Comparison of ENCODE assay signal across 8 cellular contexts in the genomic region with DNA sequence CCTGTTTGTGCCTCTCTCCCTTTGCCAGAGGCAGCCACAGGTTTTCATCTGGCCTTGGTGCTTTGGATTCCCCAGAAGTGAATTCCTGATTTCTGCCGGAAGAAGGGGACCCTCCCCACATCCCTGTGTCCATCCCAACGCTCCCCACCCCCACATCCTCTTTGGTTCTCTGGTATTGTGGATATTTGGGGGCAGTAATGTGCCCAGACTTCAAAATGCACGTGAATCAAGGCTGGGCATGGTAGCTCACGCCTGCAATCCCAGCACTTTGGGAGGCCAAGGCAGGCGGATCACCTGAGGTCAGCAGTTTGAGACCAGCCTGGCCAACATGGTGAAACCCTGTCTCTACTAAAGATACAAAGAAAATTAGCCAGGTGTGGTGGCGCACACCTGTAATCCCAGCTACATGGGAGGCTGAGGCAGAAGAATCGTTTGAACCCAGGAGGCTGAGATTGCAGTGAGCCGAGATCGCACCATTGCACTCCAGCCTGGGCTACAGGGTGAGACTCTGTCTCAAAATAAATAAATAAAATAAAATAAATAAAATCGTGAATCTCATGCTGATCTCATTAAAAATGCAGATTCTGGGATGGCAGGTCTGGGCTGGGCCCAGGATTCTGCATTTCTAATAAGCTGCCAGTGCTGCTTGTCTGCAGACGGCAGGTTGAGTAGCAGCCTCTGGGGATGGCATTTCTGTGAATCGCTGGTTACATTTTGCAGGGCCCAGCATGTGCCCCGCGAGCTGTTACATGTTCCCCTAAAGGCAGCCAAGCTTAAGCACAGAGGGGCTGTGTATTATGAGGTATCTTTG. TPM values are rescaled to one million over a fixed set of nuclear protein-coding genes. Genes with fewer than 3 reads are reported as not detected.
DNase-seq lines count a peak whose midpoint lies in the region; ATAC-seq, FAIRE-seq and TF ChIP-seq lines count a peak whose summit lies in the region.
"Not testable (repeated sequence)": the region's sequence is repeated elsewhere in the genome, so short reads cannot be mapped to it uniquely, and the experiment has no call there.

No MANE protein-coding gene starts in this region.

- intact Hi-C loops in CD4-positive, alpha-beta memory T cell (cut with micrococcal nuclease) = loop anchor here (2.0 kb wide), 1 partner anchor 26 kb away; no protein-coding TSS in a partner anchor
- intact Hi-C loops in kidney (cut with DNase I) = not testable (repeated sequence)

- H3K4me2 ChIP-seq in H1 (ENCODE audit: insufficient read depth in 1 of 2, low read depth in 2 of 2, low read length in 2 of 2); neural progenitor cell: not testable (repeated sequence)

- POLR2A ChIA-PET in CD4-positive, alpha-beta memory T cell (lab: Charles Lee; ENCODE audit: partially characterized antibody); WTC11 (lab: Charles Lee): not testable (repeated sequence)
- POLR2A ChIA-PET in H1 (lab: Charles Lee; ENCODE audit: partially characterized antibody) = interaction anchor here (1.3 kb wide), 1 partner anchor 29 kb away, joined by 3 read pairs; no protein-coding TSS in a partner anchor

- H3K9me3 ChIP-seq in CD4-positive, alpha-beta memory T cell (ENCODE audit: control insufficient read depth in 1 of 2, low read length in 2 of 2); H1 (ENCODE audit: insufficient read depth in 2 of 2, low read depth in 1 of 2, low read length in 1 of 2); kidney (ENCODE audit: control insufficient read depth in 1 of 2, low read length in 2 of 2); neural progenitor cell (ENCODE audit: low read depth); suprapubic skin: not testable (repeated sequence)

- not testable (repeated sequence) for TF ChIP-seq RAD21 in H1 (IDR thresholded peaks at IDR 0.05 in 1 of 2, conservative IDR thresholded peaks at IDR 0.05 in 1 of 2; ENCODE audit: low read depth in 2 of 2, low read length in 2 of 2)

- H3K27me3 Mint-ChIP-seq in CD4-positive, alpha-beta memory T cell; WTC11 (ENCODE audit: low read depth); activated naive CD8-positive, alpha-beta T cell treated with anti-CD3 and anti-CD28 coated beads, Interleukin-2, amount 50 U/mL, for 24 hours; neural progenitor cell (ENCODE audit: insufficient read depth, low read depth): not testable (repeated sequence)

- H3K9me3 Mint-ChIP-seq in CD4-positive, alpha-beta memory T cell; WTC11; activated naive CD8-positive, alpha-beta T cell treated with anti-CD3 and anti-CD28 coated beads, Interleukin-2, amount 50 U/mL, for 24 hours; neural progenitor cell: not testable (repeated sequence)

- H3F3A ChIP-seq in neural progenitor cell (ENCODE audit: low read depth) = not testable (repeated sequence)

- H3K36me3 ChIP-seq in CD4-positive, alpha-beta memory T cell (ENCODE audit: insufficient read depth, low read length) = peaks cover 16% of the 10 kb centered on the region
- not testable (repeated sequence) for H3K36me3 ChIP-seq in H1 (ENCODE audit: control insufficient read depth in 2 of 4, insufficient read depth in 4 of 4, low read length in 3 of 4); kidney (ENCODE audit: control insufficient read depth in 1 of 2, insufficient read depth in 2 of 2, low read length in 2 of 2); neural progenitor cell; suprapubic skin

- not testable (repeated sequence) for H2BK20ac ChIP-seq in H1 (ENCODE audit: low read length)

- H3K4me1 ChIP-seq in CD4-positive, alpha-beta memory T cell (ENCODE audit: insufficient read depth, low read length) = peaks cover 46% of the 10 kb centered on the region
- H3K4me1 ChIP-seq in H1 (replicated peaks in 1 of 4; ENCODE audit: control insufficient read depth in 3 of 4, insufficient read depth in 4 of 4, low read length in 3 of 4) = peaks cover 0 to 12% (median 6%) of the 10 kb centered on the region in 4 experiments; a peak in 4 of 7 replicates
- peaks cover 5 to 32% of the 10 kb centered on the region in 2 donors for H3K4me1 ChIP-seq in kidney (ENCODE audit: control insufficient read depth in 1 of 2, insufficient read depth in 1 of 2, low read depth in 1 of 2, low read length in 2 of 2)
- H3K4me1 ChIP-seq in neural progenitor cell = not testable (repeated sequence)
- H3K4me1 ChIP-seq in suprapubic skin = peaks cover 57% of the 10 kb centered on the region

- not testable (repeated sequence) for TF ChIP-seq EP300 in H1 (IDR thresholded peaks at IDR 0.05; ENCODE audit: borderline replicate concordance in 1 of 2, low read depth in 2 of 2, low read length in 2 of 2); suprapubic skin (IDR thresholded peaks at IDR 0.05)

- not testable (repeated sequence) for H3K14ac ChIP-seq in H1 (ENCODE audit: insufficient read length)

- not testable (repeated sequence) for H3K56ac ChIP-seq in H1 (replicated peaks; ENCODE audit: insufficient read length, low read depth, low read length)

- H4K20me1 ChIP-seq in H1 (replicated peaks in 1 of 2; ENCODE audit: control insufficient read depth in 1 of 2, insufficient read depth in 2 of 2, low read length in 2 of 2); neural progenitor cell (ENCODE audit: low read depth): not testable (repeated sequence)

- H3K4ac ChIP-seq in H1 (replicated peaks; ENCODE audit: insufficient read length, low read depth, low read length) = not testable (repeated sequence)

- CTCF ChIA-PET in CD4-positive, alpha-beta memory T cell (lab: Charles Lee; ENCODE audit: partially characterized antibody) = interaction anchor here (3.1 kb wide), 1 partner anchor 42 kb away, joined by 13 read pairs; no protein-coding TSS in a partner anchor
- CTCF ChIA-PET in WTC11 (lab: Charles Lee) (interaction anchor here (0.8 kb wide), 1 partner anchor 18 kb away, joined by 3 read pairs; no protein-coding TSS in a partner anchor), H1 (lab: Charles Lee; ENCODE audit: partially characterized antibody) (interaction anchor here (0.6 to 3.3 kb wide), 7 partner anchors 11 to 169 kb away, joined by 3 to 9 read pairs (median 3); no protein-coding TSS in a partner anchor)

- not testable (repeated sequence) for H3K27me3 ChIP-seq in CD4-positive, alpha-beta memory T cell (ENCODE audit: insufficient read depth, low read length); H1 (replicated peaks in 1 of 4; ENCODE audit: control insufficient read depth in 3 of 4, extremely low read depth in 1 of 4, insufficient read depth in 3 of 4, low read length in 3 of 4); neural progenitor cell; suprapubic skin

- not testable (repeated sequence) for H4K5ac ChIP-seq in H1 (ENCODE audit: insufficient read length, low read depth, low read length)

- H4K8ac ChIP-seq in H1 (ENCODE audit: extremely low read depth, insufficient read depth, low read length) = peak overlapping the region; percentile 11; the same call in 1 of the 2 replicates

- H4K91ac ChIP-seq in H1 (replicated peaks; ENCODE audit: insufficient read length, low read length) = not testable (repeated sequence)

- H2AK5ac ChIP-seq in H1 (ENCODE audit: low read depth, low read length) = not testable (repeated sequence)

- not testable (repeated sequence) for H3K4me3 ChIP-seq in CD4-positive, alpha-beta memory T cell (ENCODE audit: low read length in 2 of 2); H1 (ENCODE audit: extremely low read depth in 1 of 4, insufficient read depth in 2 of 4, low read depth in 3 of 4, low read length in 4 of 4); kidney (ENCODE audit: low read length in 2 of 2); neural progenitor cell; suprapubic skin

- peaks cover 25 to 37% of the 10 kb centered on the region in 2 donors for H3K36me3 Mint-ChIP-seq in CD4-positive, alpha-beta memory T cell
- not testable (repeated sequence) for H3K36me3 Mint-ChIP-seq in WTC11, neural progenitor cell
- H3K36me3 Mint-ChIP-seq in activated naive CD8-positive, alpha-beta T cell treated with anti-CD3 and anti-CD28 coated beads, Interleukin-2, amount 50 U/mL, for 24 hours (ENCODE audit: low read depth) = peaks cover 24% of the 10 kb centered on the region

- not testable (repeated sequence) for H3K23ac ChIP-seq in H1 (ENCODE audit: insufficient read length)

- H3K4me1 Mint-ChIP-seq in CD4-positive, alpha-beta memory T cell = peaks cover 30 to 50% (median 38%) of the 10 kb centered on the region in 4 donors
- H3K4me1 Mint-ChIP-seq in WTC11 (peaks cover 29% of the 10 kb centered on the region), neural progenitor cell (peaks cover 40% of the 10 kb centered on the region)
- H3K4me1 Mint-ChIP-seq in activated naive CD8-positive, alpha-beta T cell treated with anti-CD3 and anti-CD28 coated beads, Interleukin-2, amount 50 U/mL, for 24 hours = peaks cover 52% of the 10 kb centered on the region

- H3K4me3 Mint-ChIP-seq in CD4-positive, alpha-beta memory T cell = peak overlapping the region in 1 of 8 donors; percentile 25
- H3K4me3 Mint-ChIP-seq in WTC11, neural progenitor cell: not testable (repeated sequence)
- peak overlapping the region; percentile 52 for H3K4me3 Mint-ChIP-seq in activated naive CD8-positive, alpha-beta T cell treated with anti-CD3 and anti-CD28 coated beads, Interleukin-2, amount 50 U/mL, for 24 hours

- H3K9ac ChIP-seq in H1 (replicated peaks in 1 of 4; ENCODE audit: extremely low read depth in 1 of 4, low read depth in 3 of 4, low read length in 3 of 4); kidney (ENCODE audit: low read length in 2 of 2); neural progenitor cell: not testable (repeated sequence)

- not testable (repeated sequence) for DNase-seq in CD4-positive, alpha-beta memory T cell; WTC11 (ENCODE audit: low spot score); activated naive CD8-positive, alpha-beta T cell treated with anti-CD3 and anti-CD28 coated beads, Interleukin-2, amount 50 U/mL, for 24 hours; H1 (ENCODE audit: low read depth in 1 of 2, low spot score in 2 of 2); neural progenitor cell (ENCODE audit: low spot score)
- DNase-seq in NCI-H1694 treated with DMSO at 0.1 percent for 48 hours (lab: John Stamatoyannopoulos, UW) (peak; percentile 6), kidney (peak; percentile 38), suprapubic skin (ENCODE audit: low spot score in 2 of 2) (peak in 1 of 2 donors; percentile 47)

- TF ChIP-seq CTCF in WTC11 (IDR thresholded peaks at IDR 0.05); H1 (IDR thresholded peaks at IDR 0.05; ENCODE audit: control extremely low read depth in 1 of 3, insufficient read depth in 1 of 3, low read depth in 1 of 3, low read length in 3 of 3); kidney (IDR thresholded peaks at IDR 0.05; ENCODE audit: borderline replicate concordance, extremely low read depth, insufficient read depth); neural progenitor cell (IDR thresholded peaks at IDR 0.05); suprapubic skin (IDR thresholded peaks at IDR 0.05): not testable (repeated sequence)

- not testable (repeated sequence) for H2BK15ac ChIP-seq in H1 (ENCODE audit: low read length)

- TF ChIP-seq POLR2A in H1 (IDR thresholded peaks at IDR 0.05; ENCODE audit: control extremely low read depth in 1 of 2, low read depth in 2 of 2, low read length in 2 of 2); suprapubic skin (IDR thresholded peaks at IDR 0.05): not testable (repeated sequence)

- not testable (repeated sequence) for H2AFZ ChIP-seq in H1 (ENCODE audit: low read length); neural progenitor cell (replicated peaks)

- H3K27ac Mint-ChIP-seq in CD4-positive, alpha-beta memory T cell = peak overlapping the region in 5 of 7 donors; percentile 80 to 93 (median 87)
- H3K27ac Mint-ChIP-seq in WTC11 (peak overlapping the region; percentile 68; the same call in 1 of the 2 replicates), neural progenitor cell (peak overlapping the region; percentile 22)
- peak overlapping the region; percentile 89 for H3K27ac Mint-ChIP-seq in activated naive CD8-positive, alpha-beta T cell treated with anti-CD3 and anti-CD28 coated beads, Interleukin-2, amount 50 U/mL, for 24 hours

- 0 out of 2 replicates have a peak overlapping the region, but pooled peaks have one; percentile 39 for H2BK12ac ChIP-seq in H1 (ENCODE audit: low read depth, low read length)

- not testable (repeated sequence) for H2BK120ac ChIP-seq in H1 (replicated peaks; ENCODE audit: low read depth, low read length)

- not testable (repeated sequence) for FAIRE-seq in H1 (lab: Jason Lieb, UNC); kidney (lab: Jason Lieb, UNC)

- not testable (repeated sequence) for H3K18ac ChIP-seq in H1 (ENCODE audit: extremely low read depth, low read length)

- H3K79me2 ChIP-seq in H1 (ENCODE audit: control insufficient read depth in 1 of 2, insufficient read depth in 2 of 2, low read length in 2 of 2); neural progenitor cell (ENCODE audit: low read depth): not testable (repeated sequence)

- not testable (repeated sequence) for H3K79me1 ChIP-seq in H1 (ENCODE audit: low read depth, low read length)

- not testable (repeated sequence) for ATAC-seq in WTC11; activated naive CD8-positive, alpha-beta T cell treated with anti-CD3 and anti-CD28 coated beads, Interleukin-2, amount 50 U/mL, for 24 hours

- WGBS in H1 (ENCODE audit: extremely low coverage in 1 of 2, insufficient coverage in 1 of 2, insufficient read length in 1 of 2, insufficient replicate concordance in 2 of 2, low coverage in 1 of 2, low lambda C conversion rate in 2 of 2, missing lambda C conversion rate in 1 of 2), 2 experiments = 86% methylated on average over 12 of the region's 14 CpGs; no CpG with 5 or more reads in 1 of the 2 experiments
- 79% methylated on average over 14 of the region's 14 CpGs for WGBS in suprapubic skin

- not testable (repeated sequence) for H2BK5ac ChIP-seq in H1 (ENCODE audit: low read depth, low read length)

- not testable (repeated sequence) for H3K23me2 ChIP-seq in H1 (ENCODE audit: low read depth, low read length)

- H3K27ac ChIP-seq in CD4-positive, alpha-beta memory T cell (ENCODE audit: low read depth, low read length); H1 (ENCODE audit: low read depth, low read length); kidney (ENCODE audit: low read depth in 2 of 2, low read length in 2 of 2); neural progenitor cell: not testable (repeated sequence)
- peak overlapping the region; percentile 74 for H3K27ac ChIP-seq in suprapubic skin

RNA-seq across cellular contexts. Expression of gene SYNJ2, which starts 48.9 kb away (rescaled TPM):
- total RNA-seq in CD4-positive, alpha-beta memory T cell = 10 to 100 TPM; 17.2 to 17.4 TPM
- 10 to 100 TPM; 14.5 to 14.6 TPM for polyA plus RNA-seq in CD4-positive, alpha-beta memory T cell
- total RNA-seq in WTC11 (2021) (11.8 to 15.3 TPM (median 12.4 TPM) in 3 replicates), kidney (15.8 TPM), neural progenitor cell (ENCODE audit: low replicate concordance) (2.5 and 4.8 TPM in 2 replicates), suprapubic skin (10 to 100 TPM in 1 of 4 donors, 1 to 10 TPM in 3; 4.3 to 10.7 (median 6.8) TPM)
- 13.5 and 13.9 TPM in 2 replicates for total RNA-seq in H1 (2021; fragmentation: NEBNext Ultra II Directional; extraction: Animal tissue kit (Norgen Biotek cat#: 25700))
- polyA plus RNA-seq in H1 (2011; rRNA removed) (3.7 TPM in 2 replicates), kidney (ENCODE audit: insufficient read depth, low read depth, low replicate concordance) (1.7 TPM)
- polyA plus RNA-seq in H1 (2011; cell fraction: cytosol; rRNA removed) = 3.4 TPM
- 8.0 TPM for polyA plus RNA-seq in H1 (2011; cell fraction: nucleus; rRNA removed)
- 4.8 to 6.4 TPM (median 5.5 TPM) in 4 replicates for polyA plus RNA-seq in H1 (2012, experiment 1 of 2)
- 2.3 TPM for polyA plus RNA-seq in H1 (2012, experiment 2 of 2)
- 6.1 TPM for polyA plus RNA-seq in H1 (2013, experiment 1 of 2)
- 5.8 TPM for polyA plus RNA-seq in H1 (2013, experiment 2 of 2)
- polyA minus RNA-seq in H1 (2011; rRNA and poly(A)+ RNA removed) = 8.9 and 9.5 TPM in 2 replicates
- 5.3 TPM for polyA minus RNA-seq in H1 (2011; cell fraction: cytosol; rRNA and poly(A)+ RNA removed)
- 6.2 TPM for polyA minus RNA-seq in H1 (2011; cell fraction: nucleus; rRNA and poly(A)+ RNA removed)

Comparison
In these comparisons a context has a peak if more than half of its experiments do, and no peak if none do; other contexts are left out.
1. H3K27ac Mint-ChIP-seq: peak in every context shown above with its lines; median percentile 89 in activated naive CD8-positive, alpha-beta T cell treated with anti-CD3 and anti-CD28 coated beads, Interleukin-2, amount 50 U/mL, for 24 hours; 87 in CD4-positive, alpha-beta memory T cell; 68 in WTC11; 22 in neural progenitor cell.